8 cellular contexts compared by ENCODE assay signal in the genomic region with DNA sequence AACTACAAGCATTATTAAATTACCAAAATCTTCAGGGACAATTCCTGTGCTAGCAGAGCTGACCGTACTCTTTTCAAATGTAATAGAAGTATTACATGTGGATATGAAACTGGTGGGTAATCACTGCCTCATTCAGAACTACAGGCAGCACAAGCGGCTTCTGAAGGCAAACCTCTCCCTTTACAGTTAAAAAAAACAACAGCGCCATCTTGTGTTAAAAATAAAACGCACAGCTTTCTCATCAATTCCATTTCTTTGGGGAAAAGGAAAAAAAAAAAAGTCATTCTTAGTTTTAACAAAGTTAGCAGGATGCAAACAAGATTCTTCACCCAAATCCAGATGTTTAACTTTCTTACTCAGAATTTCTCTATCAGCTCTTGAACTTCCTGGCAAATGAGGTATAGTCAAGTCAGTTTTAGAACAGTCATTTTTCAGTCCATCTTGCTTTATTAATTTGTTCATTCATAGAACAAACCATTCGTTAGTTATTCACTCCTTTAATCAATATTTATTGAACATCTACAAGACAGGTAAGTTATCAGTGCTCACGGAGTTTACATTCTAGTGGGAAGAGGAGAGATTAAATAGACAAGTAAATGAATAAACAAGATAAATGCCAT.
DNase-seq lines count a peak whose midpoint lies in the region; ATAC-seq and TF ChIP-seq lines count a peak whose summit lies in the region.

No MANE protein-coding gene starts in this region.

- H3K4me3 ChIP-seq in CD8-positive, alpha-beta T cell (ENCODE audit: low read depth, low read length): no peak overlapping the region
- no peak overlapping the region for H3K4me3 ChIP-seq in right lobe of liver

- no peaks in the 10 kb centered on the region for H3K4me1 Mint-ChIP-seq in CD8-positive, alpha-beta T cell (ENCODE audit: low read depth)
- no peaks in the 10 kb centered on the region for H3K4me1 Mint-ChIP-seq in activated naive CD8-positive, alpha-beta T cell treated with anti-CD3 and anti-CD28 coated beads, Interleukin-2, amount 50 U/mL, for 24 hours

- H3K27me3 ChIP-seq in CD8-positive, alpha-beta T cell (ENCODE audit: insufficient read depth, low read length): no peaks in the 10 kb centered on the region
- no peaks in the 10 kb centered on the region for H3K27me3 ChIP-seq in right lobe of liver

- peak; percentile 40 for TF ChIP-seq CTCF in CD8-positive, alpha-beta T cell (IDR thresholded peaks at IDR 0.05)
- TF ChIP-seq CTCF in right lobe of liver (IDR thresholded peaks at IDR 0.05): peak; percentile 69 to 74 (median 72)

- no peaks in the 10 kb centered on the region for H3K9me3 ChIP-seq in CD8-positive, alpha-beta T cell (ENCODE audit: low read length)
- no peaks in the 10 kb centered on the region for H3K9me3 ChIP-seq in right lobe of liver

- peaks cover 3% of the 10 kb centered on the region for H3K27me3 Mint-ChIP-seq in CD8-positive, alpha-beta T cell (ENCODE audit: low read depth)
- peaks cover 14% of the 10 kb centered on the region for H3K27me3 Mint-ChIP-seq in activated naive CD8-positive, alpha-beta T cell treated with anti-CD3 and anti-CD28 coated beads, Interleukin-2, amount 50 U/mL, for 24 hours

- no peaks in the 10 kb centered on the region for H3K36me3 Mint-ChIP-seq in CD8-positive, alpha-beta T cell
- no peaks in the 10 kb centered on the region for H3K36me3 Mint-ChIP-seq in activated naive CD8-positive, alpha-beta T cell treated with anti-CD3 and anti-CD28 coated beads, Interleukin-2, amount 50 U/mL, for 24 hours (ENCODE audit: low read depth)

- no peaks in the 10 kb centered on the region for H3K9me3 Mint-ChIP-seq in CD8-positive, alpha-beta T cell
- H3K9me3 Mint-ChIP-seq in activated naive CD8-positive, alpha-beta T cell treated with anti-CD3 and anti-CD28 coated beads, Interleukin-2, amount 50 U/mL, for 24 hours: no peaks in the 10 kb centered on the region

- no peak for ATAC-seq in CD8-positive, alpha-beta T cell
- ATAC-seq in GM18907 (IDR thresholded peaks at IDR 0.05; ENCODE audit: unreplicated experiment): peak; percentile 73
- peak; percentile 65 for ATAC-seq in HG03432 (IDR thresholded peaks at IDR 0.05; ENCODE audit: unreplicated experiment)
- peak; percentile 67 to 78 (median 74) for ATAC-seq in right lobe of liver
- no peak for ATAC-seq in HG03097 (IDR thresholded peaks at IDR 0.05; ENCODE audit: low FRiP score, unreplicated experiment)
- ATAC-seq in activated naive CD8-positive, alpha-beta T cell treated with anti-CD3 and anti-CD28 coated beads, Interleukin-2, amount 50 U/mL, for 24 hours: no peak

- no peak for TF ChIP-seq POLR2A in right lobe of liver (IDR thresholded peaks at IDR 0.05)

- DNase-seq in CD8-positive, alpha-beta T cell: no peak
- DNase-seq in NCI-H748 treated with DMSO at 0.1 percent for 48 hours (lab: John Stamatoyannopoulos, UW) (peak; percentile 15), cerebellum (ENCODE audit: low spot score) (peak; percentile 10), right lobe of liver (no peak)
- DNase-seq in activated naive CD8-positive, alpha-beta T cell treated with anti-CD3 and anti-CD28 coated beads, Interleukin-2, amount 50 U/mL, for 24 hours: no peak

- H3K4me3 Mint-ChIP-seq in CD8-positive, alpha-beta T cell: no peak overlapping the region
- no peak overlapping the region for H3K4me3 Mint-ChIP-seq in activated naive CD8-positive, alpha-beta T cell treated with anti-CD3 and anti-CD28 coated beads, Interleukin-2, amount 50 U/mL, for 24 hours

- intact Hi-C loops in CD8-positive, alpha-beta T cell (cut with DNase I, micrococcal nuclease): loop anchor here in 1 of 2 experiments (2.0 kb wide), 1 partner anchor 571 kb away; no protein-coding TSS in a partner anchor
- intact Hi-C loops in right lobe of liver (cut with DNase I): no loop called here

- 5% methylated on average over 6 of the region's 6 CpGs for WGBS in right lobe of liver (ENCODE audit: insufficient coverage, low coverage, low lambda C conversion rate, missing lambda C conversion rate)

- no peak overlapping the region for H3K27ac Mint-ChIP-seq in CD8-positive, alpha-beta T cell
- H3K27ac Mint-ChIP-seq in activated naive CD8-positive, alpha-beta T cell treated with anti-CD3 and anti-CD28 coated beads, Interleukin-2, amount 50 U/mL, for 24 hours: no peak overlapping the region

- no peak overlapping the region for H3K27ac ChIP-seq in CD8-positive, alpha-beta T cell (ENCODE audit: low read depth, low read length)
- H3K27ac ChIP-seq in right lobe of liver: no peak overlapping the region

- CTCF ChIA-PET in CD8-positive, alpha-beta T cell (lab: Charles Lee): interaction anchor here (0.5 to 1.0 kb wide), 5 partner anchors 9 to 1616 kb away, joined by 3 to 5 read pairs (median 3); no protein-coding TSS in a partner anchor

- H3K36me3 ChIP-seq in CD8-positive, alpha-beta T cell (ENCODE audit: insufficient read depth, low read length): no peaks in the 10 kb centered on the region
- H3K36me3 ChIP-seq in right lobe of liver: no peaks in the 10 kb centered on the region

- POLR2A ChIA-PET in CD8-positive, alpha-beta T cell (lab: Charles Lee): no interaction called here

- no peaks in the 10 kb centered on the region for H3K4me1 ChIP-seq in CD8-positive, alpha-beta T cell (ENCODE audit: insufficient read depth, low read length)
- H3K4me1 ChIP-seq in right lobe of liver: no peaks in the 10 kb centered on the region

Comparison
In these comparisons a context has a peak if more than half of its experiments do, and no peak if none do; other contexts are left out.
1. ATAC-seq: peak in GM18907 (single experiment), HG03432 (single experiment) and right lobe of liver (4 of 4); none in CD8-positive, alpha-beta T cell (single experiment), HG03097 (single experiment) and activated naive CD8-positive, alpha-beta T cell treated with anti-CD3 and anti-CD28 coated beads, Interleukin-2, amount 50 U/mL, for 24 hours (single experiment).
2. DNase-seq: peak in NCI-H748 treated with DMSO at 0.1 percent for 48 hours (single experiment) and cerebellum (single experiment); none in CD8-positive, alpha-beta T cell (0 of 7), right lobe of liver (0 of 3) and activated naive CD8-positive, alpha-beta T cell treated with anti-CD3 and anti-CD28 coated beads, Interleukin-2, amount 50 U/mL, for 24 hours (single experiment).